22 cellular contexts compared by ENCODE assay signal in the genomic region with DNA sequence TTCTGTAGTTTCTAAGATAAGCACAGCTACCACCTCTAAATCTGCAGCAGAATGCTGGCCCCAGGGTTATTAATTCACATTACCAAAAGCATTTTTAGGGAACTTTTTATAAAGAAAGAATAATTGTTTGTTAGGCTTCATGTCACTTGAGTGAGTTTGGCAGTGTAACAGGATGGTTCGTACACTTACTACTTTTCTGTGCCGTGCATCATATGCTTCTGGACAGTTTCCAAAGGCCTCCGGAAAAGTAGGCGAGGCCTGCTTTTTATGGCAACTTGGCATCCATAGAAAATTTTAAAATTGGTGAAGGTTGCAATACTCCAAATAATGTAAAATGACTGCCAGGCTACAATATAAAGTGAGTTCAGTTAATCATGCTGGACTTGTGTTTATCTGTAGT. TPM values are rescaled to one million over a fixed set of nuclear protein-coding genes. Genes with fewer than 3 reads are reported as not detected.
A peak's percentile ranks its signal among the peaks of the same experiment; 100 is the strongest.
DNase-seq lines count a peak whose midpoint lies in the region; ATAC-seq, FAIRE-seq and TF ChIP-seq lines count a peak whose summit lies in the region.
"Had no signal": no experiment of that assay in that cellular context is flagged by ENCODE, and none has a peak within 500 bp of the region (broad histone marks: within the 10 kb centered on the region; RNA-seq: fewer than 3 reads in every experiment).

No MANE protein-coding gene starts in this region.

- TF ChIP-seq CTCF in pancreas (IDR thresholded peaks at IDR 0.05), result no peak

- H3K4me1 ChIP-seq in pancreas, result no peaks in the 10 kb centered on the region
- H3K4me1 ChIP-seq: BE2C, HAP-1 had no signal

- FAIRE-seq in pancreas (lab: Jason Lieb, UNC), result no peak
- FAIRE-seq: GM18507, H54 had no signal

- H3K27me3 ChIP-seq in pancreas, result no peaks in the 10 kb centered on the region
- H3K27me3 ChIP-seq: BE2C; BLaER1 treated with 17β-estradiol and CSF1 and Interleukin-3, amounts not matched to agents 10 nM and 100 nM had no signal

- no peak overlapping the region for H3K27ac ChIP-seq in pancreas
- H3K27ac ChIP-seq: BLaER1 treated with 17β-estradiol and CSF1 and Interleukin-3, amounts not matched to agents 10 nM and 100 nM had no signal

- DNase-seq in COLO829 (ENCODE audit: low spot score) (peak; percentile 21), fibroblast of peridontal ligament (ENCODE audit: extremely low read depth) (peak; percentile 18), left colon (no peak), AG08396 (ENCODE audit: low spot score) (no peak), ureter (ENCODE audit: low spot score) (no peak), pancreas (no peak)
- DNase-seq: AML-193; BE2C; Calu3; CD4-positive, alpha-beta T cell; CD8-positive, alpha-beta memory T cell; COR-L47; DMS53; DMS79 treated with DMSO at 0.1 percent for 48 hours; GF-D8; GOT3; HFFc6 had no signal

- no peaks in the 10 kb centered on the region for H3K9me3 ChIP-seq in pancreas
- H3K9me3 ChIP-seq: BE2C; BLaER1 treated with 17β-estradiol and CSF1 and Interleukin-3, amounts not matched to agents 10 nM and 100 nM; HAP-1 had no signal

- no peak overlapping the region for H3K4me3 ChIP-seq in pancreas
- H3K4me3 ChIP-seq: BLaER1 treated with 17β-estradiol and CSF1 and Interleukin-3, amounts not matched to agents 10 nM and 100 nM; HAP-1 had no signal

- intact Hi-C loops in left colon (cut with DNase I, micrococcal nuclease) (no loop called here), pancreas (cut with DNase I) (no loop called here)

- peak; percentile 20 for ATAC-seq in left colon
- no peak for ATAC-seq in pancreas
- ATAC-seq in HG03196 (IDR thresholded peaks at IDR 0.05; ENCODE audit: unreplicated experiment), result no peak

- H3K36me3 ChIP-seq in pancreas, result peaks cover 0 to 70% (median 22%) of the 10 kb centered on the region in 3 donors

- 73 to 77% methylated on average over 4 of the region's 4 CpGs for WGBS in pancreas, 2 donors

RNA-seq across cellular contexts. Expression of a gene that starts 30.0 kb away (rescaled TPM):
- total RNA-seq in left colon (10 to 100 TPM; 78.8 to 82.7 TPM), ureter (39.2 TPM), pancreas (10 to 100 TPM; 14.3 to 24.9 (median 18.2) TPM)
- 10 to 100 TPM in 1 of 2 donors, 1 to 10 TPM in 1; 4.5 to 10.3 TPM for polyA plus RNA-seq in pancreas

Comparison
In these comparisons a context has a peak if more than half of its experiments do, and no peak if none do; other contexts are left out.
1. DNase-seq: peak in COLO829 (single experiment) and fibroblast of peridontal ligament (single experiment); none in left colon (0 of 2), AG08396 (single experiment), ureter (single experiment) and pancreas (0 of 6).